In genomic region chr7:142882338-142882678, GRCh38 we compare ENCODE assay signal across 29 cellular contexts. TPM values are rescaled to one million over a fixed set of nuclear protein-coding genes. Genes with fewer than 3 reads are reported as not detected.
A peak's percentile ranks its signal among the peaks of the same experiment; 100 is the strongest.
DNase-seq lines count a peak whose midpoint lies in the region; ATAC-seq, FAIRE-seq and TF ChIP-seq lines count a peak whose summit lies in the region.
"Had no signal": no experiment of that assay in that cellular context is flagged by ENCODE, and none has a peak within 500 bp of the region (broad histone marks: within the 10 kb centered on the region; RNA-seq: fewer than 3 reads in every experiment).

No MANE protein-coding gene starts in this region.

- in situ Hi-C loops in mammary epithelial cell (cut with MboI; ENCODE audit: low sequenced_read_pairs in 2 of 2), result loop anchor here in 1 of 2 donors (25.0 kb wide), 1 partner anchor 330 kb away; the partner anchor contains the start of gene TAS2R40

- 4% methylated on average over 4 of the region's 5 CpGs for WGBS in mammary epithelial cell (ENCODE audit: low coverage, missing lambda C conversion rate)
- 51 to 53% methylated on average over 5 of the region's 5 CpGs for WGBS in pancreas, 2 donors
- 59 to 97% methylated on average over 3 to 5 of the region's 5 CpGs for WGBS in gastroesophageal sphincter (ENCODE audit: low coverage in 1 of 2), 2 donors

- H3K27ac ChIP-seq in mammary epithelial cell (ENCODE audit: insufficient read depth, low read depth, low read length) (no peak overlapping the region), pancreas (peak overlapping the region; percentile 17 to 73 (median 31)), gastroesophageal sphincter (no peak overlapping the region)
- H3K27ac ChIP-seq: Peyer's patch, SK-N-MC had no signal

- H3K9ac ChIP-seq in mammary epithelial cell (ENCODE audit: insufficient read depth, low read length), result no peak overlapping the region

- ATAC-seq in pancreas (no peak), gastroesophageal sphincter (no peak)
- ATAC-seq: HepG2 had no signal

- H2AFZ ChIP-seq in mammary epithelial cell (ENCODE audit: low read depth, low read length), result peak overlapping the region; percentile 49

- H3K9me3 ChIP-seq in mammary epithelial cell (replicated peaks; ENCODE audit: insufficient read depth, low read length) (no peaks in the 10 kb centered on the region), pancreas (no peaks in the 10 kb centered on the region), gastroesophageal sphincter (no peaks in the 10 kb centered on the region)
- H3K9me3 ChIP-seq: BE2C, Peyer's patch had no signal

- TF ChIP-seq CTCF in mammary epithelial cell (conservative IDR thresholded peaks at IDR 0.05 in 1 of 2, IDR thresholded peaks at IDR 0.05 in 1 of 2; ENCODE audit: extremely low read depth in 1 of 2, insufficient read depth in 1 of 2, low read depth in 1 of 2, low read length in 2 of 2) (no peak), pancreas (IDR thresholded peaks at IDR 0.05) (no peak), gastroesophageal sphincter (IDR thresholded peaks at IDR 0.05) (no peak)

- no peak for TF ChIP-seq EP300 in gastroesophageal sphincter (IDR thresholded peaks at IDR 0.05)

- no peaks in the 10 kb centered on the region for H3K79me2 ChIP-seq in mammary epithelial cell (ENCODE audit: insufficient read depth, low read length)

- H3K36me3 ChIP-seq in mammary epithelial cell (ENCODE audit: insufficient read depth, low read length) (no peaks in the 10 kb centered on the region), pancreas (no peaks in the 10 kb centered on the region), gastroesophageal sphincter (no peaks in the 10 kb centered on the region)
- H3K36me3 ChIP-seq: BE2C, Peyer's patch had no signal

- TF ChIP-seq POLR2A in gastroesophageal sphincter (IDR thresholded peaks at IDR 0.05), result no peak

- peak; percentile 2 for DNase-seq in activated CD4-positive, CD25-positive, alpha-beta regulatory T cell treated with anti-CD3 and anti-CD28 coated beads, Interleukin-2, amount 50 U/mL, for 72 hours
- no peak for DNase-seq in activated CD4-positive, CD25-positive, alpha-beta regulatory T cell (lab: John Stamatoyannopoulos, UW)
- peak; percentile 17 for DNase-seq in ELF-1 (ENCODE audit: low read depth, low spot score)
- DNase-seq in mammary epithelial cell, result no peak
- DNase-seq in pancreas, result peak in 1 of 6 donors; percentile 9
- DNase-seq in OCI-M2 (lab: John Stamatoyannopoulos, UW; ENCODE audit: unreplicated experiment), result no peak
- DNase-seq in NCI-H774 (lab: John Stamatoyannopoulos, UW), result no peak
- DNase-seq: 8988T; ACHN; BE2C; Calu3; CD8-positive, alpha-beta memory T cell; DND-41; Karpas-422; MV-4-11; NCI-H1105; NCI-H1436 treated with DMSO at 0.1 percent for 48 hours; NCI-H2029; NCI-H446 treated with DMSO at 0.1 percent for 48 hours; NCI-H526; SIG-M5 had no signal

- dilution Hi-C loops in mammary epithelial cell (cut with HindIII; ENCODE audit: low sequenced_read_pairs), result no loop called here

- intact Hi-C loops in mammary epithelial cell (cut with micrococcal nuclease), result loop anchor here (5.0 kb wide), 1 partner anchor 335 kb away; no protein-coding TSS in a partner anchor
- intact Hi-C loops in pancreas (cut with DNase I), result no loop called here

- H3K4me2 ChIP-seq in mammary epithelial cell (ENCODE audit: insufficient read depth, low read depth, low read length), result peak overlapping the region; percentile 39

- H4K20me1 ChIP-seq in mammary epithelial cell (ENCODE audit: insufficient read depth, low read length), result no peaks in the 10 kb centered on the region

- H3K4me1 ChIP-seq in mammary epithelial cell (ENCODE audit: insufficient read depth, low read length) (peaks cover 29% of the 10 kb centered on the region), pancreas (no peaks in the 10 kb centered on the region), gastroesophageal sphincter (no peaks in the 10 kb centered on the region)
- H3K4me1 ChIP-seq: BE2C, Peyer's patch had no signal

- BruUV-seq in mammary epithelial cell (replicated peaks; lab: Mats Ljungman, UMichigan), result no TSS peak

- no peaks in the 10 kb centered on the region for H3K27me3 ChIP-seq in mammary epithelial cell (ENCODE audit: insufficient read depth, low read length)
- H3K27me3 ChIP-seq in pancreas, result no peaks in the 10 kb centered on the region
- peaks cover 64% of the 10 kb centered on the region for H3K27me3 ChIP-seq in gastroesophageal sphincter
- H3K27me3 ChIP-seq: BE2C, Peyer's patch had no signal

- H3K4me3 ChIP-seq in mammary epithelial cell (replicated peaks in 1 of 3; ENCODE audit: insufficient read depth in 1 of 3, low read depth in 2 of 3, low read length in 3 of 3), result no peak overlapping the region
- peak overlapping the region in 2 of 4 donors; percentile 44 to 46 for H3K4me3 ChIP-seq in pancreas
- H3K4me3 ChIP-seq in gastroesophageal sphincter, result no peak overlapping the region
- H3K4me3 ChIP-seq: Peyer's patch, SK-N-MC had no signal

- CTCF ChIA-PET in mammary epithelial cell (lab: Charles Lee; ENCODE audit: low non-redundant PET), result no interaction called here

- no peak for FAIRE-seq in pancreas (lab: Jason Lieb, UNC)
- FAIRE-seq: GM19239, H54, HepG2 had no signal

RNA-seq across cellular contexts. Expression of gene TRPV6, which starts 3.2 kb away (rescaled TPM):
- total RNA-seq in mammary epithelial cell (1 to 10 TPM in 1 of 2 donors, under 1 TPM in 1; 0.71 to 5.2 TPM), pancreas (10 to 100 TPM; 36.1 to 67.4 (median 47.5) TPM), gastroesophageal sphincter (under 1 TPM in 1 of 4 donors, not detected in 3; 0.16 TPM)
- polyA plus RNA-seq in mammary epithelial cell (2.5 TPM), pancreas (100 to 1,000 TPM; 239 to 308 TPM)
- polyA minus RNA-seq in mammary epithelial cell, result 5.5 TPM
- total RNA-seq: CD8-positive, alpha-beta memory T cell; HepG2; HT1080 had no signal
- polyA plus RNA-seq: CD14-positive monocyte; CD8-positive, alpha-beta memory T cell; HepG2 had no signal

RNA-seq across cellular contexts. Expression of gene EPHB6, which starts 27.4 kb away (rescaled TPM):
- under 1 TPM; 0.66 to 0.83 TPM for total RNA-seq in mammary epithelial cell
- polyA plus RNA-seq in mammary epithelial cell, result 0.95 TPM
- polyA minus RNA-seq in mammary epithelial cell, result 0.41 TPM
- total RNA-seq in pancreas, result 10 to 100 TPM; 23.8 to 34.7 (median 27.0) TPM
- polyA plus RNA-seq in pancreas, result 100 to 1,000 TPM; 117 to 165 TPM
- 10 to 100 TPM in 2 of 4 donors, 1 to 10 TPM in 2; 6.0 to 22.1 (median 9.7) TPM for total RNA-seq in gastroesophageal sphincter
- total RNA-seq: HepG2 had no signal
- polyA plus RNA-seq: HepG2 had no signal

RNA-seq across cellular contexts. Expression of gene TRPV5, which starts 51.2 kb away (rescaled TPM):
- total RNA-seq in mammary epithelial cell, result not detected
- not detected for polyA plus RNA-seq in mammary epithelial cell
- polyA minus RNA-seq in mammary epithelial cell, result not detected
- under 1 TPM in 2 of 6 donors, not detected in 4; 0.06 to 0.08 TPM for total RNA-seq in pancreas
- polyA plus RNA-seq in pancreas, result not detected
- under 1 TPM in 1 of 4 donors, not detected in 3; 0.31 TPM for total RNA-seq in gastroesophageal sphincter
- total RNA-seq: Calu3; CD8-positive, alpha-beta memory T cell; HepG2; HT1080 had no signal
- polyA plus RNA-seq: CD14-positive monocyte; CD8-positive, alpha-beta memory T cell; HepG2 had no signal

RNA-seq across cellular contexts. Expression of gene LLCFC1, which starts 57.0 kb away (rescaled TPM):
- not detected for total RNA-seq in mammary epithelial cell
- not detected for polyA plus RNA-seq in mammary epithelial cell
- polyA minus RNA-seq in mammary epithelial cell, result not detected
- not detected for total RNA-seq in pancreas
- not detected for polyA plus RNA-seq in pancreas
- not detected for total RNA-seq in gastroesophageal sphincter
- total RNA-seq: Calu3; CD8-positive, alpha-beta memory T cell; HepG2; HT1080; Peyer's patch had no signal
- polyA plus RNA-seq: CD14-positive monocyte; CD8-positive, alpha-beta memory T cell; HepG2 had no signal

Comparison
In these comparisons a context has a peak if more than half of its experiments do, and no peak if none do; other contexts are left out.
1. DNase-seq: peak in activated CD4-positive, CD25-positive, alpha-beta regulatory T cell treated with anti-CD3 and anti-CD28 coated beads, Interleukin-2, amount 50 U/mL, for 72 hours (single experiment) and ELF-1 (single experiment); none in activated CD4-positive, CD25-positive, alpha-beta regulatory T cell (0 of 4), mammary epithelial cell (single experiment), OCI-M2 (single experiment) and NCI-H774 (single experiment).
2. H3K27ac ChIP-seq: peak in pancreas (4 of 4); none in mammary epithelial cell (single experiment) and gastroesophageal sphincter (0 of 4).
3. RNA of gene TRPV6, which starts 3.2 kb away (total RNA-seq): 36.1 to 67.4 TPM in pancreas; 0.71 to 5.2 TPM in mammary epithelial cell and 0.16 TPM in gastroesophageal sphincter; every median in the first group is over 4 times any median in the second.